15 cellular contexts compared by ENCODE assay signal in genomic region chr18:56538756-56539155, GRCh38.
"Had no signal": no experiment of that assay in that cellular context is flagged by ENCODE, and none has a peak within 500 bp of the region (broad histone marks: within the 10 kb centered on the region; RNA-seq: fewer than 3 reads in every experiment).

No MANE protein-coding gene starts in this region.

- DNase-seq: activated CD4-positive, alpha-beta T cell treated with anti-CD3 and anti-CD28 coated beads, Interleukin-2, amount 50 U/mL, for 1 hour; activated naive CD8-positive, alpha-beta T cell treated with anti-CD3 and anti-CD28 coated beads for 36 hours; anterior cingulate cortex; cerebellar nuclear complex; effector memory CD4-positive, alpha-beta T cell; heart left ventricle; mucosa of descending colon; naive thymus-derived CD8-positive, alpha-beta T cell; retina; stimulated activated CD4-positive, alpha-beta T cell treated with anti-CD3 and anti-CD28 coated beads, Interleukin-2, amount 100 ng/mL, for 48 hours; stimulated activated naive B cell treated with anti-CD40 and anti-IgM and Interleukin-4, amounts not matched to agents 10 μg/mL and 1 μg/mL and 100 μg/mL, for 72 hours; T-helper 17 cell; tibial artery had no signal

- ATAC-seq: activated CD4-positive, CD25-positive, alpha-beta regulatory T cell treated with anti-CD3 and anti-CD28 coated beads, Interleukin-2, amount 50 U/mL, for 24 hours; heart left ventricle; left lobe of liver; mucosa of descending colon; naive thymus-derived CD8-positive, alpha-beta T cell; stimulated activated naive B cell treated with anti-CD40 and anti-IgM and Interleukin-4, amounts not matched to agents 10 μg/mL and 1 μg/mL and 100 μg/mL, for 72 hours; T-helper 17 cell had no signal
